ENCODE assay signal across 8 cellular contexts in the genomic region with DNA sequence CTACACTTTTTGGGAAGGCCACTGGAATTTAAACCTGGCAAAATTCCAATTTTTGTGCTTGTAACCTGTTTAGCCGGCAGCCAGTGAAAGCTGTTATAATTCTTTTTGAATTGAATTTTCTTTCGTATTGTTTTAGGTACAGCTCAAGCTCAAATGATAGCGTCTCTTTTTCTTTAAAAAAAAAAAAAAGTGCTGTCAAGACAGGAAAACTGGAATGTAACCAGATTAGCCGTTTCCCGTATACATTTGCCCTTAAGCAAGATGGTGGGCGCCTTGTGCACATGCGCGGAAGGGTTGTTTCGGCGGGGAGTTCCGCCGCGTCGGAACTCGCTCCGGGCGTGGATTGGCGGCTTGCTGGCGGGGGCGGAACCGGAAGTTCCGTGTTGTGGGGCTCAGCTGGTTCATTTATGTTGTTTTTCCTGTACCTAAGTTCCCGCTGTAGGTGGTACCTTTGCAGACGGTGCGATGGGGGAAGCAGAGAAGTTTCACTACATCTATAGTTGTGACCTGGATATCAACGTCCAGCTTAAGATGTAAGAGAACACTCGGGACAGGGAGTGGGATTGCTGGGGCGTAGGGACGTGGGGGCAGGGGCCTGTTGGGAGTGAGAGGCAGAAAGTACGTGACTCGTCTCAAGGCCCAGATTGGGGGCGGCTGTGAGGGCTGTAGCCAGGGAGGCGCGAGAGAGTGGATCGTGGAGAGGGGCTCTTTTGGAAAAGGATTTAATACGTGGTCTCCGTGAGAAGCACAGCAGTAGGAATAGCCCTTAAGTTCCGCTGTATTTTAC. TPM values are rescaled to one million over a fixed set of nuclear protein-coding genes. Genes with fewer than 3 reads are reported as not detected.
DNase-seq lines count a peak whose midpoint lies in the region; ATAC-seq and TF ChIP-seq lines count a peak whose summit lies in the region.

A gene (plus strand): TSS at position 408 of the 787 bp plus-strand sequence. CDS start 58 bp downstream, at position 466.

- POLR2A ChIA-PET in AG04450 (lab: Yijun Ruan, JAX): interaction anchor here (1.0 kb wide), 1 partner anchor 19 kb away, joined by 6 read pairs; no protein-coding TSS in a partner anchor
- POLR2A ChIA-PET in WTC11 (lab: Charles Lee): interaction anchor here (1.1 kb wide), 1 partner anchor 10 kb away, joined by 5 read pairs; no protein-coding TSS in a partner anchor

- H3K36me3 ChIP-seq in smooth muscle cell (ENCODE audit: low read depth): no peaks in the 10 kb centered on the region

- H3K4me1 ChIP-seq in smooth muscle cell (ENCODE audit: low read depth): peaks cover 13% of the 10 kb centered on the region

- CTCF ChIA-PET in AG04450 (lab: Charles Lee): interaction anchor here (0.9 kb wide), 1 partner anchor 73 kb away, joined by 4 read pairs; no protein-coding TSS in a partner anchor
- CTCF ChIA-PET in WTC11 (lab: Charles Lee): interaction anchor here (0.9 kb wide), 1 partner anchor 76 kb away, joined by 3 read pairs; no protein-coding TSS in a partner anchor

- H3K4me2 ChIP-seq in smooth muscle cell: peak within 1 kb of the TSS; percentile 96

- no peak for TF ChIP-seq CTCF in AG04450 (IDR thresholded peaks at IDR 0.05; ENCODE audit: low read depth, low read length)
- no peak for TF ChIP-seq CTCF in WTC11 (IDR thresholded peaks at IDR 0.05)
- no peak for TF ChIP-seq CTCF in cardiac fibroblast (IDR thresholded peaks at IDR 0.05; ENCODE audit: low read depth, low read length)
- TF ChIP-seq CTCF in smooth muscle cell (IDR thresholded peaks at IDR 0.05; ENCODE audit: borderline replicate concordance, insufficient read depth, poor library complexity, severe bottlenecking): no peak

- H4K20me1 ChIP-seq in smooth muscle cell (ENCODE audit: low read depth): peaks cover 20% of the 10 kb centered on the region

- peak within 1 kb of the TSS; percentile 96 for H3K27ac Mint-ChIP-seq in WTC11

- WGBS in smooth muscle cell (ENCODE audit: low lambda C conversion rate): 1% methylated on average over 38 of the region's 38 CpGs

- H3K4me3 Mint-ChIP-seq in WTC11: peak within 1 kb of the TSS; percentile 99

- peaks cover 45% of the 10 kb centered on the region for H3K79me2 ChIP-seq in smooth muscle cell (ENCODE audit: low read depth)

- no peaks in the 10 kb centered on the region for H3F3A ChIP-seq in smooth muscle cell (ENCODE audit: low read depth)

- H3K4me3 ChIP-seq in AG04450 (ENCODE audit: low read depth, low read length) (peak within 1 kb of the TSS; percentile 90), cardiac fibroblast (replicated peaks in 1 of 2; ENCODE audit: low read depth in 2 of 2, low read length in 2 of 2) (peak within 1 kb of the TSS; percentile 71 to 75), smooth muscle cell (peak within 1 kb of the TSS; percentile 79)

- peak; percentile 96 for DNase-seq in AG04450 (ENCODE audit: low read depth, low spot score)
- peak; percentile 79 for DNase-seq in NCI-H226
- DNase-seq in WTC11 (ENCODE audit: low spot score): peak; percentile 94
- peak; percentile 99 for DNase-seq in cardiac fibroblast (ENCODE audit: low read depth in 2 of 2)
- peak; percentile 93 for DNase-seq in iPS-NIHi7 (ENCODE audit: extremely low spot score)
- peak; percentile 85 for DNase-seq in smooth muscle cell (lab: John Stamatoyannopoulos, UW; ENCODE audit: unreplicated experiment)

- H3K9me3 ChIP-seq in AG04450 (ENCODE audit: control insufficient read depth, insufficient read depth, low read length) (no peaks in the 10 kb centered on the region), smooth muscle cell (replicated peaks; ENCODE audit: low read depth) (no peaks in the 10 kb centered on the region)

- ATAC-seq in GM18909 (IDR thresholded peaks at IDR 0.05; ENCODE audit: poor library complexity, unreplicated experiment): peak; percentile 97
- peak; percentile 98 for ATAC-seq in HG03175 (IDR thresholded peaks at IDR 0.05; ENCODE audit: unreplicated experiment)
- ATAC-seq in WTC11: peak; percentile 96

- peak within 1 kb of the TSS; percentile 93 for H3K9ac ChIP-seq in smooth muscle cell (ENCODE audit: low read depth)

- H3K36me3 Mint-ChIP-seq in WTC11: peaks cover 15% of the 10 kb centered on the region

- peaks cover 20% of the 10 kb centered on the region for H3K27me3 Mint-ChIP-seq in WTC11 (ENCODE audit: low read depth)

- H3K27ac ChIP-seq in AG04450 (ENCODE audit: low read depth, low read length) (peak within 1 kb of the TSS; percentile 82), smooth muscle cell (ENCODE audit: low read depth) (peak within 1 kb of the TSS; percentile 87)

- H3K27me3 ChIP-seq in AG04450 (ENCODE audit: control insufficient read depth, insufficient read depth, low read length): no peaks in the 10 kb centered on the region
- peaks cover 13% of the 10 kb centered on the region for H3K27me3 ChIP-seq in smooth muscle cell (ENCODE audit: low read depth)

- H3K9me3 Mint-ChIP-seq in WTC11: no peaks in the 10 kb centered on the region

- H2AFZ ChIP-seq in smooth muscle cell (ENCODE audit: low read depth): peak within 1 kb of the TSS; percentile 98

- peaks cover 10% of the 10 kb centered on the region for H3K4me1 Mint-ChIP-seq in WTC11

TF ChIP-seq in WTC11, 78 proteins besides CTCF, POLR2A, EP300 and RAD21 (continues in another document):
- TF ChIP-seq, protein P1, sequence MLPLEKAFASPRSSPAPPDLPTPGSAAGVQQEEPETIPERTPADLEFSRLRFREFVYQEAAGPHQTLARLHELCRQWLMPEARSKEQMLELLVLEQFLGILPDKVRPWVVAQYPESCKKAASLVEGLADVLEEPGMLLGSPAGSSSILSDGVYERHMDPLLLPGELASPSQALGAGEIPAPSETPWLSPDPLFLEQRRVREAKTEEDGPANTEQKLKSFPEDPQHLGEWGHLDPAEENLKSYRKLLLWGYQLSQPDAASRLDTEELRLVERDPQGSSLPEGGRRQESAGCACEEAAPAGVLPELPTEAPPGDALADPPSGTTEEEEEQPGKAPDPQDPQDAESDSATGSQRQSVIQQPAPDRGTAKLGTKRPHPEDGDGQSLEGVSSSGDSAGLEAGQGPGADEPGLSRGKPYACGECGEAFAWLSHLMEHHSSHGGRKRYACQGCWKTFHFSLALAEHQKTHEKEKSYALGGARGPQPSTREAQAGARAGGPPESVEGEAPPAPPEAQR (CRISPR knock-in tag; IDR thresholded peaks at IDR 0.05): no peak
- TF ChIP-seq ATF1 (CRISPR knock-in tag; IDR thresholded peaks at IDR 0.05) (no peak), GABPB1 (CRISPR knock-in tag; IDR thresholded peaks at IDR 0.05) (peak; percentile 32; the same call in 1 of the 2 replicates), ZNF263 (CRISPR knock-in tag; IDR thresholded peaks at IDR 0.05; ENCODE audit: low read depth) (no peak), NFATC4 (CRISPR knock-in tag; IDR thresholded peaks at IDR 0.05) (no peak), FOXK1 (CRISPR knock-in tag; IDR thresholded peaks at IDR 0.05) (peak; percentile 97), FOXP1 (CRISPR knock-in tag; IDR thresholded peaks at IDR 0.05; ENCODE audit: borderline replicate concordance) (no peak), NR2C2 (CRISPR knock-in tag; IDR thresholded peaks at IDR 0.05) (no peak), ZNF219 (CRISPR knock-in tag; IDR thresholded peaks at IDR 0.05; ENCODE audit: borderline replicate concordance) (no peak), ZNF416 (CRISPR knock-in tag; IDR thresholded peaks at IDR 0.05) (no peak)
- TF ChIP-seq, protein P2, sequence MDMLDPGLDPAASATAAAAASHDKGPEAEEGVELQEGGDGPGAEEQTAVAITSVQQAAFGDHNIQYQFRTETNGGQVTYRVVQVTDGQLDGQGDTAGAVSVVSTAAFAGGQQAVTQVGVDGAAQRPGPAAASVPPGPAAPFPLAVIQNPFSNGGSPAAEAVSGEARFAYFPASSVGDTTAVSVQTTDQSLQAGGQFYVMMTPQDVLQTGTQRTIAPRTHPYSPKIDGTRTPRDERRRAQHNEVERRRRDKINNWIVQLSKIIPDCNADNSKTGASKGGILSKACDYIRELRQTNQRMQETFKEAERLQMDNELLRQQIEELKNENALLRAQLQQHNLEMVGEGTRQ (CRISPR knock-in tag; IDR thresholded peaks at IDR 0.05): no peak
- TF ChIP-seq, protein P3, sequence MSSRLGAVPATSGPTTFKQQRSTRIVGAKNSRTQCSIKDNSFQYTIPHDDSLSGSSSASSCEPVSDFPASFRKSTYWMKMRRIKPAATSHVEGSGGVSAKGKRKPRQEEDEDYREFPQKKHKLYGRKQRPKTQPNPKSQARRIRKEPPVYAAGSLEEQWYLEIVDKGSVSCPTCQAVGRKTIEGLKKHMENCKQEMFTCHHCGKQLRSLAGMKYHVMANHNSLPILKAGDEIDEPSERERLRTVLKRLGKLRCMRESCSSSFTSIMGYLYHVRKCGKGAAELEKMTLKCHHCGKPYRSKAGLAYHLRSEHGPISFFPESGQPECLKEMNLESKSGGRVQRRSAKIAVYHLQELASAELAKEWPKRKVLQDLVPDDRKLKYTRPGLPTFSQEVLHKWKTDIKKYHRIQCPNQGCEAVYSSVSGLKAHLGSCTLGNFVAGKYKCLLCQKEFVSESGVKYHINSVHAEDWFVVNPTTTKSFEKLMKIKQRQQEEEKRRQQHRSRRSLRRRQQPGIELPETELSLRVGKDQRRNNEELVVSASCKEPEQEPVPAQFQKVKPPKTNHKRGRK (CRISPR knock-in tag; IDR thresholded peaks at IDR 0.05; ENCODE audit: borderline replicate concordance): no peak

RNA-seq across cellular contexts. Expression of the gene that starts here (rescaled TPM):
- 58.5 and 77.5 TPM in 2 replicates for polyA plus RNA-seq in AG04450 (2011; rRNA removed)
- polyA minus RNA-seq in AG04450 (2011; rRNA and poly(A)+ RNA removed): 54.3 and 70.5 TPM in 2 replicates
- total RNA-seq in WTC11 (2021): 38.7 to 48.9 TPM (median 40.4 TPM) in 3 replicates
- 58.6 and 84.2 TPM in 2 replicates for total RNA-seq in smooth muscle cell
- 19.2 and 25.1 TPM in 2 replicates for polyA plus RNA-seq in smooth muscle cell

Comparison
In these comparisons a context has a peak if more than half of its experiments do, and no peak if none do; other contexts are left out.
1. Peak in every context shown above with its lines: DNase-seq, ATAC-seq, H3K4me3 ChIP-seq and H3K27ac ChIP-seq.